In genomic region chr15:40306371-40306770, GRCh38 we compare ENCODE assay signal across 15 cellular contexts. TPM values are rescaled to one million over a fixed set of nuclear protein-coding genes. Genes with fewer than 3 reads are reported as not detected.
DNase-seq lines count a peak whose midpoint lies in the region; ATAC-seq, FAIRE-seq and TF ChIP-seq lines count a peak whose summit lies in the region.
"Had no signal": no experiment of that assay in that cellular context is flagged by ENCODE, and none has a peak within 500 bp of the region (broad histone marks: within the 10 kb centered on the region; RNA-seq: fewer than 3 reads in every experiment).

No MANE protein-coding gene starts in this region.

- H3K9me3 Mint-ChIP-seq in activated CD4-positive, alpha-beta T cell treated with anti-CD3 and anti-CD28 coated beads, Interleukin-2, amount 10 ng/mL, durations not matched to agents 24 days and 14 days = no peaks in the 10 kb centered on the region
- H3K9me3 Mint-ChIP-seq in H9 = no peaks in the 10 kb centered on the region; a peak in 1 of 5 replicates

- no peak overlapping the region for H4K8ac ChIP-seq in H1 (ENCODE audit: extremely low read depth, insufficient read depth, low read length)
- no peak overlapping the region for H4K8ac ChIP-seq in H9 (replicated peaks; ENCODE audit: insufficient read length, low read depth, low read length)

- no peaks in the 10 kb centered on the region for H3K36me3 ChIP-seq in Peyer's patch
- H3K36me3 ChIP-seq in H1 (ENCODE audit: control insufficient read depth in 2 of 4, insufficient read depth in 4 of 4, low read length in 3 of 4) = no peaks in the 10 kb centered on the region
- peaks cover 0 to 37% (median 23%) of the 10 kb centered on the region in 6 donors for H3K36me3 ChIP-seq in spleen

- no peak overlapping the region for H3K14ac ChIP-seq in H1 (ENCODE audit: insufficient read length)
- no peak overlapping the region for H3K14ac ChIP-seq in H9 (ENCODE audit: insufficient read depth, low read length)

- TF ChIP-seq POLR2A in Peyer's patch (IDR thresholded peaks at IDR 0.05) (no peak), H1 (IDR thresholded peaks at IDR 0.05; ENCODE audit: control extremely low read depth in 1 of 2, low read depth in 2 of 2, low read length in 2 of 2) (no peak), spleen (IDR thresholded peaks at IDR 0.05) (no peak)

- CTCF ChIA-PET in H1 (lab: Charles Lee; ENCODE audit: partially characterized antibody) = interaction anchor here (0.7 to 23.9 kb wide), 11 partner anchors 11 to 100 kb away, joined by 3 to 584 read pairs (median 32); partner anchors contain the start of genes ANKRD63, CCDC9B and INAFM2

- H3K9ac ChIP-seq in H1 (replicated peaks in 1 of 4; ENCODE audit: extremely low read depth in 1 of 4, low read depth in 3 of 4, low read length in 3 of 4) (no peak overlapping the region), H9 (ENCODE audit: extremely low read depth, insufficient read length, low read length) (no peak overlapping the region)

- H3K27me3 ChIP-seq in Peyer's patch (no peaks in the 10 kb centered on the region), H1 (replicated peaks in 1 of 4; ENCODE audit: control insufficient read depth in 3 of 4, extremely low read depth in 1 of 4, insufficient read depth in 3 of 4, low read length in 3 of 4) (peaks cover 0 to 6% (median 0%) of the 10 kb centered on the region in 4 experiments; a peak in 3 of 7 replicates), spleen (replicated peaks in 1 of 7) (no peaks in the 10 kb centered on the region), H9 (ENCODE audit: insufficient read depth, low read length) (no peaks in the 10 kb centered on the region)
- H3K27me3 ChIP-seq: body of pancreas had no signal

- 89% methylated on average over 5 of the region's 5 CpGs; no CpG with 5 or more reads in 1 of the 2 experiments for WGBS in H1 (ENCODE audit: extremely low coverage in 1 of 2, insufficient coverage in 1 of 2, insufficient read length in 1 of 2, insufficient replicate concordance in 2 of 2, low coverage in 1 of 2, low lambda C conversion rate in 2 of 2, missing lambda C conversion rate in 1 of 2), 2 experiments
- 42 to 57% (median 51%) methylated on average over 3 to 5 of the region's 5 CpGs for WGBS in spleen, 5 donors
- WGBS in H9 (ENCODE audit: extremely low coverage, insufficient read length, low lambda C conversion rate) = no CpG with 5 or more reads among the region's 5 CpGs

- no peak for TF ChIP-seq CTCF in Peyer's patch (IDR thresholded peaks at IDR 0.05)
- TF ChIP-seq CTCF in H1 (IDR thresholded peaks at IDR 0.05; ENCODE audit: control extremely low read depth in 1 of 3, insufficient read depth in 1 of 3, low read depth in 1 of 3, low read length in 3 of 3) = no peak
- no peak for TF ChIP-seq CTCF in spleen (IDR thresholded peaks at IDR 0.05 in 8 of 11, conservative IDR thresholded peaks at IDR 0.05 in 3 of 11)
- TF ChIP-seq CTCF in H9 (conservative IDR thresholded peaks at IDR 0.05) = no peak

- H3K79me2 ChIP-seq in H1 (ENCODE audit: control insufficient read depth in 1 of 2, insufficient read depth in 2 of 2, low read length in 2 of 2) (no peaks in the 10 kb centered on the region), H9 (ENCODE audit: insufficient read depth, low read length) (no peaks in the 10 kb centered on the region)

- POLR2A ChIA-PET in H1 (lab: Charles Lee; ENCODE audit: partially characterized antibody) = interaction anchor here (0.6 to 6.0 kb wide), 9 partner anchors 14 to 29 kb away, joined by 3 to 29 read pairs (median 4); no protein-coding TSS in a partner anchor

- H3T11ph ChIP-seq in H9 (ENCODE audit: low read length) = no peak overlapping the region

- peak overlapping the region; percentile 98 for H3K27ac Mint-ChIP-seq in activated CD4-positive, alpha-beta T cell treated with anti-CD3 and anti-CD28 coated beads, Interleukin-2, amount 10 ng/mL, durations not matched to agents 24 days and 14 days
- no peak overlapping the region; a peak in 1 of 7 replicates for H3K27ac Mint-ChIP-seq in H9

- no peak for ATAC-seq in HG03432 (IDR thresholded peaks at IDR 0.05; ENCODE audit: unreplicated experiment)
- no peak for ATAC-seq in GM18858 (IDR thresholded peaks at IDR 0.05; ENCODE audit: unreplicated experiment)
- ATAC-seq: body of pancreas had no signal

- H2BK12ac ChIP-seq in H1 (ENCODE audit: low read depth, low read length) (peak overlapping the region; percentile 88; the same call in 1 of the 2 replicates), H9 (ENCODE audit: insufficient read length, low read depth, low read length) (no peak overlapping the region)

- H3K36me3 Mint-ChIP-seq in activated CD4-positive, alpha-beta T cell treated with anti-CD3 and anti-CD28 coated beads, Interleukin-2, amount 10 ng/mL, durations not matched to agents 24 days and 14 days (ENCODE audit: low read depth) = peaks cover 19% of the 10 kb centered on the region
- no peaks in the 10 kb centered on the region; a peak in 1 of 7 replicates for H3K36me3 Mint-ChIP-seq in H9 (ENCODE audit: insufficient read depth in 1 of 3, low read depth in 3 of 3)

- H2AFZ ChIP-seq in H1 (ENCODE audit: low read length) (no peak overlapping the region), H9 (ENCODE audit: low read length) (no peak overlapping the region)

- peak overlapping the region; percentile 92 for H3K4me3 Mint-ChIP-seq in activated CD4-positive, alpha-beta T cell treated with anti-CD3 and anti-CD28 coated beads, Interleukin-2, amount 10 ng/mL, durations not matched to agents 24 days and 14 days
- H3K4me3 Mint-ChIP-seq in H9 = no peak overlapping the region

- TF ChIP-seq RAD21 in H1 (IDR thresholded peaks at IDR 0.05 in 1 of 2, conservative IDR thresholded peaks at IDR 0.05 in 1 of 2; ENCODE audit: low read depth in 2 of 2, low read length in 2 of 2) = no peak

- H3K27me3 Mint-ChIP-seq in activated CD4-positive, alpha-beta T cell treated with anti-CD3 and anti-CD28 coated beads, Interleukin-2, amount 10 ng/mL, durations not matched to agents 24 days and 14 days = peaks cover 4% of the 10 kb centered on the region
- peaks cover 25% of the 10 kb centered on the region for H3K27me3 Mint-ChIP-seq in H9 (ENCODE audit: low read depth)

- H4K91ac ChIP-seq in H1 (replicated peaks; ENCODE audit: insufficient read length, low read length) = no peak overlapping the region
- no peak overlapping the region for H4K91ac ChIP-seq in H9 (ENCODE audit: insufficient read length, low read depth, low read length)

- H2BK5ac ChIP-seq in H1 (ENCODE audit: low read depth, low read length) (no peak overlapping the region), H9 (ENCODE audit: insufficient read length, low read length) (no peak overlapping the region)

- peaks cover 0 to 4% of the 10 kb centered on the region in 2 experiments for H4K20me1 ChIP-seq in H1 (replicated peaks in 1 of 2; ENCODE audit: control insufficient read depth in 1 of 2, insufficient read depth in 2 of 2, low read length in 2 of 2)
- no peaks in the 10 kb centered on the region for H4K20me1 ChIP-seq in H9 (ENCODE audit: control insufficient read depth, insufficient read depth, insufficient read length)

- H3K23me2 ChIP-seq in H1 (ENCODE audit: low read depth, low read length) (no peaks in the 10 kb centered on the region; the same call in 1 of the 2 replicates), H9 (ENCODE audit: insufficient read length, low read depth, low read length, poor library complexity, severe bottlenecking) (no peaks in the 10 kb centered on the region)

- no peak for TF ChIP-seq EP300 in H1 (IDR thresholded peaks at IDR 0.05; ENCODE audit: borderline replicate concordance in 1 of 2, low read depth in 2 of 2, low read length in 2 of 2)

- no peak overlapping the region for H3K18ac ChIP-seq in H1 (ENCODE audit: extremely low read depth, low read length)
- no peak overlapping the region for H3K18ac ChIP-seq in H9 (ENCODE audit: insufficient read length, low read depth, low read length)

- H4K5ac ChIP-seq in H1 (ENCODE audit: insufficient read length, low read depth, low read length) (no peak overlapping the region), H9 (ENCODE audit: insufficient read length, low read depth, low read length) (no peak overlapping the region)

- H3K4me2 ChIP-seq in H1 (ENCODE audit: insufficient read depth in 1 of 2, low read depth in 2 of 2, low read length in 2 of 2) (no peak overlapping the region), H9 (ENCODE audit: insufficient read depth, insufficient read length, low read length) (no peak overlapping the region)

- H2BK15ac ChIP-seq in H1 (ENCODE audit: low read length) = peak overlapping the region; percentile 99; the same call in 1 of the 2 replicates
- H2BK15ac ChIP-seq in H9 (ENCODE audit: low read depth, low read length) = no peak overlapping the region

- H2AK5ac ChIP-seq in H1 (ENCODE audit: low read depth, low read length) = peak overlapping the region; percentile 6; the same call in 1 of the 2 replicates
- H2AK5ac ChIP-seq in H9 (ENCODE audit: insufficient read length, low read length) = no peak overlapping the region

- no peaks in the 10 kb centered on the region for H3K79me1 ChIP-seq in H1 (ENCODE audit: low read depth, low read length)
- no peaks in the 10 kb centered on the region for H3K79me1 ChIP-seq in H9 (ENCODE audit: insufficient read depth, low read depth, low read length, poor library complexity, severe bottlenecking)

- H3K4me3 ChIP-seq in Peyer's patch (peak overlapping the region; percentile 36 to 58 (median 50)), H1 (ENCODE audit: extremely low read depth in 1 of 4, insufficient read depth in 2 of 4, low read depth in 3 of 4, low read length in 4 of 4) (no peak overlapping the region), spleen (peak overlapping the region; percentile 37 to 81 (median 54))
- H3K4me3 ChIP-seq: body of pancreas had no signal

- H2BK120ac ChIP-seq in H1 (replicated peaks; ENCODE audit: low read depth, low read length) (no peak overlapping the region), H9 (ENCODE audit: low read depth, low read length, poor library complexity, severe bottlenecking) (no peak overlapping the region)

- H3K4ac ChIP-seq in H1 (replicated peaks; ENCODE audit: insufficient read length, low read depth, low read length) (no peak overlapping the region), H9 (ENCODE audit: low read depth, low read length) (no peak overlapping the region)

- FAIRE-seq in H1 (lab: Jason Lieb, UNC) = no peak

- intact Hi-C loops in activated CD4-positive, alpha-beta T cell treated with anti-CD3 and anti-CD28 coated beads, Interleukin-2, amount 10 ng/mL, durations not matched to agents 24 days and 14 days (cut with micrococcal nuclease) = loop anchor here (2.0 kb wide), 1 partner anchor 16 kb away; the partner anchor contains the start of gene INAFM2
- intact Hi-C loops in spleen (cut with DNase I; ENCODE audit: low total_unique reads) = no loop called here

- H3K9me3 ChIP-seq in Peyer's patch (no peaks in the 10 kb centered on the region), H1 (ENCODE audit: insufficient read depth in 2 of 2, low read depth in 1 of 2, low read length in 1 of 2) (no peaks in the 10 kb centered on the region), spleen (peaks cover 0 to under 1% (median 0%) of the 10 kb centered on the region in 8 donors), H9 (ENCODE audit: control insufficient read depth, low read depth, low read length) (no peaks in the 10 kb centered on the region)
- H3K9me3 ChIP-seq: body of pancreas had no signal

- H3K4me1 ChIP-seq in Peyer's patch (peaks cover 0 to 12% (median 7%) of the 10 kb centered on the region in 4 donors), H1 (replicated peaks in 1 of 4; ENCODE audit: control insufficient read depth in 3 of 4, insufficient read depth in 4 of 4, low read length in 3 of 4) (peaks cover 0 to 38% (median 28%) of the 10 kb centered on the region in 4 experiments; a peak in 6 of 7 replicates), spleen (peaks cover 8 to 91% (median 47%) of the 10 kb centered on the region in 6 donors), H9 (ENCODE audit: insufficient read depth, low read length) (peaks cover 6% of the 10 kb centered on the region; the same call in 1 of the 2 replicates)
- H3K4me1 ChIP-seq: body of pancreas had no signal

- DNase-seq in activated CD4-positive, alpha-beta T cell treated with anti-CD3 and anti-CD28 coated beads, Interleukin-2, amount 10 ng/mL, durations not matched to agents 24 days and 14 days = no peak
- no peak for DNase-seq in activated CD4-positive, alpha-beta T cell treated with anti-CD3 and anti-CD28 coated beads for 4 hours
- DNase-seq in Peyer's patch = no peak
- no peak for DNase-seq in H1 (ENCODE audit: low read depth in 1 of 2, low spot score in 2 of 2)
- peak; percentile 78 for DNase-seq in spleen
- no peak for DNase-seq in H9
- DNase-seq: activated CD4-positive, alpha-beta T cell treated with anti-CD3 and anti-CD28 coated beads for 48 hours; kidney glomerular epithelial cell; NCI-H2029 treated with DMSO at 0.1 percent for 48 hours had no signal

- H2BK20ac ChIP-seq in H1 (ENCODE audit: low read length) (peak overlapping the region; percentile 28; the same call in 1 of the 2 replicates), H9 (ENCODE audit: low read depth, low read length, poor library complexity, severe bottlenecking) (no peak overlapping the region)

- H3K23ac ChIP-seq in H1 (ENCODE audit: insufficient read length) (no peak overlapping the region), H9 (ENCODE audit: insufficient read length, low read depth, low read length) (no peak overlapping the region)

- H3K4me1 Mint-ChIP-seq in activated CD4-positive, alpha-beta T cell treated with anti-CD3 and anti-CD28 coated beads, Interleukin-2, amount 10 ng/mL, durations not matched to agents 24 days and 14 days = peaks cover 31% of the 10 kb centered on the region
- H3K4me1 Mint-ChIP-seq in H9 = peaks cover 35 to 42% of the 10 kb centered on the region in 2 experiments

- H3K56ac ChIP-seq in H1 (replicated peaks; ENCODE audit: insufficient read length, low read depth, low read length) (no peak overlapping the region), H9 (ENCODE audit: insufficient read length, low read depth, low read length) (no peak overlapping the region)

- H3K27ac ChIP-seq in Peyer's patch = peak overlapping the region in 3 of 4 donors; percentile 83 to 92 (median 86)
- no peak overlapping the region for H3K27ac ChIP-seq in H1 (ENCODE audit: low read depth, low read length)
- H3K27ac ChIP-seq in spleen = peak overlapping the region in 7 of 8 donors; percentile 91 to 98 (median 94)
- no peak overlapping the region for H3K27ac ChIP-seq in H9 (ENCODE audit: insufficient read length, low read depth, low read length)
- H3K27ac ChIP-seq: body of pancreas had no signal

RNA-seq across cellular contexts. Expression of gene PLCB2, which starts 1.4 kb away (rescaled TPM):
- total RNA-seq in activated CD4-positive, alpha-beta T cell treated with anti-CD3 and anti-CD28 coated beads, Interleukin-2, amount 10 ng/mL, durations not matched to agents 24 days and 14 days = 82.7 and 95.7 TPM in 2 replicates
- total RNA-seq in Peyer's patch = 100 to 1,000 TPM in 1 of 4 donors, 10 to 100 TPM in 3; 12.3 to 101 (median 15.7) TPM
- 8.4 and 9.4 TPM in 2 replicates for total RNA-seq in H1 (2021; fragmentation: NEBNext Ultra II Directional; extraction: Animal tissue kit (Norgen Biotek cat#: 25700))
- polyA plus RNA-seq in H1 (2011; rRNA removed) = 7.2 and 11.3 TPM in 2 replicates
- 10.7 TPM for polyA plus RNA-seq in H1 (2011; cell fraction: cytosol; rRNA removed)
- polyA plus RNA-seq in H1 (2011; cell fraction: nucleus; rRNA removed) = 30.4 TPM
- polyA plus RNA-seq in H1 (2012, experiment 1 of 2) = 4.1 to 10.7 TPM (median 7.5 TPM) in 4 replicates
- polyA plus RNA-seq in H1 (2012, experiment 2 of 2) = 4.1 TPM
- 7.0 TPM for polyA plus RNA-seq in H1 (2013, experiment 1 of 2)
- polyA plus RNA-seq in H1 (2013, experiment 2 of 2) = 7.6 TPM
- 6.1 and 6.2 TPM in 2 replicates for polyA minus RNA-seq in H1 (2011; rRNA and poly(A)+ RNA removed)
- 3.7 TPM for polyA minus RNA-seq in H1 (2011; cell fraction: cytosol; rRNA and poly(A)+ RNA removed)
- 20.0 TPM for polyA minus RNA-seq in H1 (2011; cell fraction: nucleus; rRNA and poly(A)+ RNA removed)
- total RNA-seq in spleen = 100 to 1,000 TPM; 175 to 247 (median 189) TPM
- polyA plus RNA-seq in spleen = 100 to 1,000 TPM in 2 of 3 donors, 10 to 100 TPM in 1; 63.8 to 190 (median 168) TPM
- total RNA-seq in H9 (2021) = 5.7 and 7.4 TPM in 2 replicates

RNA-seq across cellular contexts. Expression of gene INAFM2, which starts 17.1 kb away (rescaled TPM):
- total RNA-seq in activated CD4-positive, alpha-beta T cell treated with anti-CD3 and anti-CD28 coated beads, Interleukin-2, amount 10 ng/mL, durations not matched to agents 24 days and 14 days = 22.8 and 23.3 TPM in 2 replicates
- total RNA-seq in Peyer's patch (10 to 100 TPM in 1 of 4 donors, 1 to 10 TPM in 3; 6.2 to 10.7 (median 8.9) TPM), spleen (10 to 100 TPM; 16.8 to 29.6 (median 22.9) TPM), H9 (2021) (23.1 and 25.4 TPM in 2 replicates)
- 35.1 and 38.2 TPM in 2 replicates for total RNA-seq in H1 (2021; fragmentation: NEBNext Ultra II Directional; extraction: Animal tissue kit (Norgen Biotek cat#: 25700))
- polyA plus RNA-seq in H1 (2011; rRNA removed) (9.6 and 15.3 TPM in 2 replicates), spleen (10 to 100 TPM in 1 of 3 donors, 1 to 10 TPM in 2; 7.4 to 10.9 (median 9.8) TPM)
- polyA plus RNA-seq in H1 (2011; cell fraction: cytosol; rRNA removed) = 11.9 TPM
- polyA plus RNA-seq in H1 (2011; cell fraction: nucleus; rRNA removed) = 9.2 TPM
- polyA plus RNA-seq in H1 (2012, experiment 1 of 2) = 16.0 to 31.4 TPM (median 18.6 TPM) in 4 replicates
- polyA plus RNA-seq in H1 (2012, experiment 2 of 2) = 19.4 TPM
- polyA plus RNA-seq in H1 (2013, experiment 1 of 2) = 39.7 TPM
- 42.5 TPM for polyA plus RNA-seq in H1 (2013, experiment 2 of 2)
- polyA minus RNA-seq in H1 (2011; rRNA and poly(A)+ RNA removed) = 8.6 and 10.5 TPM in 2 replicates
- 10.1 TPM for polyA minus RNA-seq in H1 (2011; cell fraction: cytosol; rRNA and poly(A)+ RNA removed)
- 14.0 TPM for polyA minus RNA-seq in H1 (2011; cell fraction: nucleus; rRNA and poly(A)+ RNA removed)

RNA-seq across cellular contexts. Expression of gene ANKRD63, which starts 23.5 kb away (rescaled TPM):
- not detected in 2 replicates for total RNA-seq in activated CD4-positive, alpha-beta T cell treated with anti-CD3 and anti-CD28 coated beads, Interleukin-2, amount 10 ng/mL, durations not matched to agents 24 days and 14 days
- not detected for total RNA-seq in Peyer's patch
- 0.26 TPM in 1 of 2 replicates, not detected in the other for total RNA-seq in H1 (2021; fragmentation: NEBNext Ultra II Directional; extraction: Animal tissue kit (Norgen Biotek cat#: 25700))
- 0.16 and 0.18 TPM in 2 replicates for polyA plus RNA-seq in H1 (2011; rRNA removed)
- 0.22 TPM for polyA plus RNA-seq in H1 (2011; cell fraction: cytosol; rRNA removed)
- polyA plus RNA-seq in H1 (2011; cell fraction: nucleus; rRNA removed) = 0.94 TPM
- 0.16 to 0.21 TPM in 2 of 4 replicates, not detected in the others for polyA plus RNA-seq in H1 (2012, experiment 1 of 2)
- not detected for polyA plus RNA-seq in H1 (2012, experiment 2 of 2)
- polyA plus RNA-seq in H1 (2013, experiment 1 of 2) = not detected
- 0.04 TPM for polyA plus RNA-seq in H1 (2013, experiment 2 of 2)
- polyA minus RNA-seq in H1 (2011; rRNA and poly(A)+ RNA removed) = not detected in 2 replicates
- not detected for polyA minus RNA-seq in H1 (2011; cell fraction: cytosol; rRNA and poly(A)+ RNA removed)
- 2.1 TPM for polyA minus RNA-seq in H1 (2011; cell fraction: nucleus; rRNA and poly(A)+ RNA removed)
- total RNA-seq in spleen = not detected
- not detected for polyA plus RNA-seq in spleen
- total RNA-seq in H9 (2021) = 0.26 and 0.46 TPM in 2 replicates
- total RNA-seq: body of pancreas had no signal

RNA-seq across cellular contexts. Expression of gene CCDC9B, which starts 34.4 kb away (rescaled TPM):
- 0.21 and 0.54 TPM in 2 replicates for total RNA-seq in activated CD4-positive, alpha-beta T cell treated with anti-CD3 and anti-CD28 coated beads, Interleukin-2, amount 10 ng/mL, durations not matched to agents 24 days and 14 days
- total RNA-seq in Peyer's patch (10 to 100 TPM; 14.4 to 55.6 (median 37.7) TPM), spleen (10 to 100 TPM in 3 of 7 donors, 1 to 10 TPM in 4; 3.5 to 19.4 (median 9.4) TPM), H9 (2021) (0.48 and 0.50 TPM in 2 replicates)
- 0.33 and 0.78 TPM in 2 replicates for total RNA-seq in H1 (2021; fragmentation: NEBNext Ultra II Directional; extraction: Animal tissue kit (Norgen Biotek cat#: 25700))
- polyA plus RNA-seq in H1 (2011; rRNA removed) (0.45 and 0.63 TPM in 2 replicates), spleen (1 to 10 TPM; 2.2 to 8.0 (median 3.1) TPM)
- 0.10 TPM for polyA plus RNA-seq in H1 (2011; cell fraction: cytosol; rRNA removed)
- 0.73 TPM for polyA plus RNA-seq in H1 (2011; cell fraction: nucleus; rRNA removed)
- polyA plus RNA-seq in H1 (2012, experiment 1 of 2) = 0.62 to 1.1 TPM (median 0.85 TPM) in 4 replicates
- polyA plus RNA-seq in H1 (2012, experiment 2 of 2) = 0.25 TPM
- polyA plus RNA-seq in H1 (2013, experiment 1 of 2) = 0.71 TPM
- 0.50 TPM for polyA plus RNA-seq in H1 (2013, experiment 2 of 2)
- 0.22 and 0.50 TPM in 2 replicates for polyA minus RNA-seq in H1 (2011; rRNA and poly(A)+ RNA removed)
- 0.66 TPM for polyA minus RNA-seq in H1 (2011; cell fraction: cytosol; rRNA and poly(A)+ RNA removed)
- 1.8 TPM for polyA minus RNA-seq in H1 (2011; cell fraction: nucleus; rRNA and poly(A)+ RNA removed)

RNA-seq across cellular contexts. Expression of gene PHGR1, which starts 44.5 kb away (rescaled TPM):
- total RNA-seq in activated CD4-positive, alpha-beta T cell treated with anti-CD3 and anti-CD28 coated beads, Interleukin-2, amount 10 ng/mL, durations not matched to agents 24 days and 14 days = not detected in 2 replicates
- total RNA-seq in Peyer's patch = 1,000 to 10,000 TPM in 3 of 4 donors, 100 to 1,000 TPM in 1; 519 to 6,265 (median 3,022) TPM
- total RNA-seq in H1 (2021; fragmentation: NEBNext Ultra II Directional; extraction: Animal tissue kit (Norgen Biotek cat#: 25700)) = not detected in 2 replicates
- not detected in 2 replicates for polyA plus RNA-seq in H1 (2011; rRNA removed)
- not detected for polyA plus RNA-seq in H1 (2011; cell fraction: cytosol; rRNA removed)
- polyA plus RNA-seq in H1 (2011; cell fraction: nucleus; rRNA removed) = not detected
- polyA plus RNA-seq in H1 (2012, experiment 1 of 2) = not detected in 4 replicates
- not detected for polyA plus RNA-seq in H1 (2012, experiment 2 of 2)
- polyA plus RNA-seq in H1 (2013, experiment 1 of 2) = not detected
- not detected for polyA plus RNA-seq in H1 (2013, experiment 2 of 2)
- not detected in 2 replicates for polyA minus RNA-seq in H1 (2011; rRNA and poly(A)+ RNA removed)
- not detected for polyA minus RNA-seq in H1 (2011; cell fraction: cytosol; rRNA and poly(A)+ RNA removed)
- polyA minus RNA-seq in H1 (2011; cell fraction: nucleus; rRNA and poly(A)+ RNA removed) = not detected
- total RNA-seq in spleen = not detected
- polyA plus RNA-seq in spleen = 1 to 10 TPM in 1 of 3 donors, under 1 TPM in 1, not detected in 1; 0.67 to 4.9 TPM
- not detected in 2 replicates for total RNA-seq in H9 (2021)
- total RNA-seq: A673, body of pancreas, G401, pulmonary artery endothelial cell had no signal

Comparison
In these comparisons a context has a peak if more than half of its experiments do, and no peak if none do; other contexts are left out.
1. H3K27ac ChIP-seq: peak in Peyer's patch (3 of 4) and spleen (7 of 8); none in H1 (single experiment) and H9 (single experiment).
2. H3K4me3 ChIP-seq: peak in Peyer's patch (4 of 4) and spleen (8 of 8); none in H1 (0 of 4).